16 cellular contexts compared by ENCODE assay signal in the genomic region with DNA sequence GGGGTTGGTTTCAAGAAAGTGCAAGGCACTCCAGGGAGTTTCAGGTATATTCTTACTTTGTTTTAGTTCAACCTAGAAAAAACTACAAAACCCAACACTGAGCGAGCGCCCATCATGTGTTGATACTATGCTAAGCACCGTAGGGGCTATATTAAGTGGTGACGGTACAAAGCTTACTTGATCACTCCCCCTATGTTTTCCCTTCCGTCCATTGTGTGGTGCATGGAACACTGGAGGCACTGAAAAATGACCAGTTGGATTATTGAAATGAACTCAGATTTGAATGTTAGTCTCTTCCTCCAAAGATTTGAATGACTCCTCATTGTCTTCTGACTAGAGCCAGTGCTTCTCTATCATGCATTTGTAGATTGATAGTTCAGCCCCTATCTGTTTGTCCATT. TPM values are rescaled to one million over a fixed set of nuclear protein-coding genes. Genes with fewer than 3 reads are reported as not detected.
DNase-seq lines count a peak whose midpoint lies in the region; ATAC-seq and TF ChIP-seq lines count a peak whose summit lies in the region.
"Had no signal": no experiment of that assay in that cellular context is flagged by ENCODE, and none has a peak within 500 bp of the region (broad histone marks: within the 10 kb centered on the region; RNA-seq: fewer than 3 reads in every experiment).

No MANE protein-coding gene starts in this region.

- H3K27me3 Mint-ChIP-seq in endothelial cell (ENCODE audit: unreplicated experiment), result peaks cover 4% of the 10 kb centered on the region
- H3K27me3 Mint-ChIP-seq: IgD-negative memory B cell had no signal

- peaks cover 24% of the 10 kb centered on the region for H3K36me3 Mint-ChIP-seq in endothelial cell (ENCODE audit: low read depth, unreplicated experiment)
- H3K36me3 Mint-ChIP-seq: IgD-negative memory B cell had no signal

- peak overlapping the region; percentile 69 for H3K4me3 Mint-ChIP-seq in endothelial cell (ENCODE audit: unreplicated experiment)
- H3K4me3 Mint-ChIP-seq: B cell; CD4-positive, alpha-beta T cell; IgD-negative memory B cell had no signal

- H3K4me3 ChIP-seq in RWPE2 (ENCODE audit: severe bottlenecking) (no peak overlapping the region), muscle layer of duodenum (ENCODE audit: low read depth in 1 of 2, low read length in 2 of 2) (no peak overlapping the region), upper lobe of left lung (peak overlapping the region in 1 of 4 donors; percentile 7)

- no peaks in the 10 kb centered on the region for H3K9me3 Mint-ChIP-seq in endothelial cell (ENCODE audit: unreplicated experiment)
- H3K9me3 Mint-ChIP-seq: CD4-positive, alpha-beta T cell had no signal

- 77 to 82% methylated on average over 5 of the region's 5 CpGs for WGBS in upper lobe of left lung, 2 donors

- ATAC-seq in RWPE2 (ENCODE audit: low read depth), result no peak
- no peak for ATAC-seq in upper lobe of left lung (ENCODE audit: low FRiP score in 2 of 2)

- peaks cover 36% of the 10 kb centered on the region for H3K4me1 ChIP-seq in RWPE2 (ENCODE audit: insufficient read depth, poor library complexity, severe bottlenecking)
- H3K4me1 ChIP-seq in muscle layer of duodenum (ENCODE audit: control insufficient read depth in 1 of 2, insufficient read depth in 2 of 2, low read length in 2 of 2), result peaks cover 0 to 26% of the 10 kb centered on the region in 2 donors
- H3K4me1 ChIP-seq in upper lobe of left lung, result peaks cover 21 to 45% (median 25%) of the 10 kb centered on the region in 4 donors

- no peak for TF ChIP-seq CTCF in RWPE2 (IDR thresholded peaks at IDR 0.05; ENCODE audit: poor library complexity, severe bottlenecking)
- TF ChIP-seq CTCF in endothelial cell (IDR thresholded peaks at IDR 0.05; ENCODE audit: unreplicated experiment), result no peak
- no peak for TF ChIP-seq CTCF in upper lobe of left lung (IDR thresholded peaks at IDR 0.05)

- DNase-seq in RWPE2 (ENCODE audit: low spot score) (no peak), endothelial cell (ENCODE audit: low spot score) (no peak), upper lobe of left lung (no peak), cerebellum (ENCODE audit: low spot score) (no peak), Kasumi-1 (lab: John Stamatoyannopoulos, UW) (no peak), putamen (ENCODE audit: low spot score) (no peak)
- DNase-seq: CD4-positive, alpha-beta T cell; DMS79 treated with DMSO at 0.1 percent for 48 hours; HCEC 1CT; NCI-H1417 treated with DMSO at 0.1 percent for 48 hours; NCI-H2029; NCI-H2171 treated with DMSO at 0.1 percent for 48 hours; NCI-H510A had no signal

- H3K36me3 ChIP-seq in RWPE2 (ENCODE audit: low read depth), result no peaks in the 10 kb centered on the region
- no peaks in the 10 kb centered on the region for H3K36me3 ChIP-seq in muscle layer of duodenum (ENCODE audit: control insufficient read depth in 1 of 2, insufficient read depth in 2 of 2, low read length in 2 of 2)
- H3K36me3 ChIP-seq in upper lobe of left lung, result no peaks in the 10 kb centered on the region

- peak overlapping the region; percentile 78 for H3K27ac ChIP-seq in RWPE2 (ENCODE audit: poor library complexity, severe bottlenecking)
- peak overlapping the region; percentile 29 for H3K27ac ChIP-seq in muscle layer of duodenum (ENCODE audit: low read length)
- H3K27ac ChIP-seq in upper lobe of left lung, result peak overlapping the region; percentile 55 to 91 (median 80)

- no peak for TF ChIP-seq POLR2A in upper lobe of left lung (IDR thresholded peaks at IDR 0.05)

- H3K9me3 ChIP-seq in RWPE2 (ENCODE audit: severe bottlenecking) (no peaks in the 10 kb centered on the region), muscle layer of duodenum (ENCODE audit: control insufficient read depth in 1 of 2, low read length in 2 of 2) (no peaks in the 10 kb centered on the region), upper lobe of left lung (no peaks in the 10 kb centered on the region)

- H3K27me3 ChIP-seq in RWPE2 (ENCODE audit: insufficient read depth, poor library complexity, severe bottlenecking) (no peaks in the 10 kb centered on the region), muscle layer of duodenum (ENCODE audit: low read depth, low read length) (no peaks in the 10 kb centered on the region), upper lobe of left lung (no peaks in the 10 kb centered on the region)

- H3K27ac Mint-ChIP-seq in endothelial cell (ENCODE audit: unreplicated experiment), result no peak overlapping the region
- H3K27ac Mint-ChIP-seq: B cell; CD4-positive, alpha-beta T cell; IgD-negative memory B cell had no signal

- TF ChIP-seq EP300 in upper lobe of left lung (IDR thresholded peaks at IDR 0.05), result no peak

- peaks cover 52% of the 10 kb centered on the region for H3K4me1 Mint-ChIP-seq in endothelial cell (ENCODE audit: unreplicated experiment)
- H3K4me1 Mint-ChIP-seq: IgD-negative memory B cell had no signal

RNA-seq across cellular contexts. Expression of a gene that starts 6.6 kb away (rescaled TPM):
- total RNA-seq in endothelial cell (ENCODE audit: unreplicated experiment), result 55.3 TPM
- 10 to 100 TPM; 22.0 to 54.3 (median 30.4) TPM for total RNA-seq in upper lobe of left lung
- 0.64 TPM for total RNA-seq in cerebellum

Comparison
In these comparisons a context has a peak if more than half of its experiments do, and no peak if none do; other contexts are left out.
1. H3K27ac ChIP-seq: peak in every context shown above with its lines; median percentile 80 in upper lobe of left lung; 78 in RWPE2; 29 in muscle layer of duodenum.
2. RNA of a gene that starts 6.6 kb away (total RNA-seq): 55.3 TPM in endothelial cell (single experiment) and 22.0 to 54.3 TPM in upper lobe of left lung; 0.64 TPM in cerebellum (single experiment); every median in the first group is over 10 times any median in the second.